Comparison of ENCODE assay signal across 9 cellular contexts in genomic region chr7:96663457-96663856, GRCh38. TPM values are rescaled to one million over a fixed set of nuclear protein-coding genes. Genes with fewer than 3 reads are reported as not detected.
DNase-seq lines count a peak whose midpoint lies in the region; ATAC-seq and TF ChIP-seq lines count a peak whose summit lies in the region.
"Had no signal": no experiment of that assay in that cellular context is flagged by ENCODE, and none has a peak within 500 bp of the region (broad histone marks: within the 10 kb centered on the region; RNA-seq: fewer than 3 reads in every experiment).

No MANE protein-coding gene starts in this region.

- no peak overlapping the region for H4K8ac ChIP-seq in neuronal stem cell (ENCODE audit: low read depth, low read length)

- no peak overlapping the region for H2BK12ac ChIP-seq in neuronal stem cell (ENCODE audit: low read length)

- H3K14ac ChIP-seq in neuronal stem cell (ENCODE audit: low read length) = no peak overlapping the region

- no peak overlapping the region for H3K4ac ChIP-seq in neuronal stem cell (ENCODE audit: low read length)

- H3K4me3 ChIP-seq in neuronal stem cell (ENCODE audit: low read length in 2 of 2) = no peak overlapping the region
- no peak overlapping the region for H3K4me3 ChIP-seq in BE2C (ENCODE audit: low read depth, low read length)
- H3K4me3 ChIP-seq: thoracic aorta had no signal

- H2BK5ac ChIP-seq in neuronal stem cell (ENCODE audit: low read length) = no peak overlapping the region

- H3K18ac ChIP-seq in neuronal stem cell (ENCODE audit: low read length) = peak overlapping the region; percentile 42

- peak; percentile 37 to 94 for DNase-seq in NOMO-1 (lab: John Stamatoyannopoulos, UW; ENCODE audit: unreplicated experiment in 2 of 2)
- no peak for DNase-seq in NOMO-1 treated with dmso at 0.1 percent for 144 hours (lab: John Stamatoyannopoulos, UW; ENCODE audit: unreplicated experiment)
- no peak for DNase-seq in neuronal stem cell (ENCODE audit: low spot score)
- DNase-seq in BE2C = no peak
- no peak for DNase-seq in stimulated activated CD4-positive, alpha-beta T cell treated with anti-CD3 and anti-CD28 coated beads, Interleukin-4, amount 100 ng/mL, for 1 hour
- no peak for DNase-seq in HFFc6

- no peak overlapping the region for H4K91ac ChIP-seq in neuronal stem cell (ENCODE audit: low read depth, low read length, poor library complexity)

- H3K27me3 Mint-ChIP-seq in HFFc6 (ENCODE audit: insufficient read depth) = peaks cover 1% of the 10 kb centered on the region; the same call in 1 of the 2 replicates

- no peak overlapping the region for H2BK120ac ChIP-seq in neuronal stem cell (ENCODE audit: low read depth, low read length)

- ATAC-seq in HG02610 (IDR thresholded peaks at IDR 0.05; ENCODE audit: unreplicated experiment) = peak; percentile 97
- peak; percentile 89 for ATAC-seq in HG03565 (IDR thresholded peaks at IDR 0.05; ENCODE audit: unreplicated experiment)

- no peak for TF ChIP-seq CTCF in BE2C (IDR thresholded peaks at IDR 0.05; ENCODE audit: low read depth, low read length)
- no peak for TF ChIP-seq CTCF in HFFc6 (IDR thresholded peaks at IDR 0.05)

- H3K4me1 ChIP-seq in neuronal stem cell (ENCODE audit: control insufficient read depth in 2 of 2, insufficient read depth in 1 of 2, low read depth in 1 of 2, low read length in 2 of 2) (peaks cover 0 to 5% of the 10 kb centered on the region in 2 donors), BE2C (no peaks in the 10 kb centered on the region)

- H2BK15ac ChIP-seq in neuronal stem cell (ENCODE audit: low read length) = peak overlapping the region; percentile 30

- H2AK5ac ChIP-seq in neuronal stem cell (ENCODE audit: low read depth, low read length) = no peak overlapping the region

- no peak overlapping the region for H3K27ac ChIP-seq in neuronal stem cell (replicated peaks; ENCODE audit: low read length)
- H3K27ac ChIP-seq: thoracic aorta had no signal

- H3K27ac Mint-ChIP-seq in HFFc6 = no peak overlapping the region

- no peak overlapping the region for H3K23ac ChIP-seq in neuronal stem cell (ENCODE audit: low read depth, low read length, poor library complexity)

- no peak overlapping the region for H3K4me3 Mint-ChIP-seq in HFFc6

- H3K9me3 ChIP-seq in neuronal stem cell (replicated peaks in 1 of 2; ENCODE audit: control insufficient read depth in 2 of 2, insufficient read depth in 1 of 2, low read depth in 1 of 2, low read length in 2 of 2) (no peaks in the 10 kb centered on the region), BE2C (no peaks in the 10 kb centered on the region; the same call in 1 of the 2 replicates)
- H3K9me3 ChIP-seq: thoracic aorta had no signal

- no peaks in the 10 kb centered on the region for H3K4me1 Mint-ChIP-seq in HFFc6 (ENCODE audit: low read depth)

- no peak overlapping the region for H3K9ac ChIP-seq in neuronal stem cell (ENCODE audit: low read depth, low read length, poor library complexity)

- H3K36me3 Mint-ChIP-seq in HFFc6 (ENCODE audit: low read depth) = no peaks in the 10 kb centered on the region; the same call in 1 of the 2 replicates

- H3K79me1 ChIP-seq in neuronal stem cell (ENCODE audit: low read depth, low read length) = no peaks in the 10 kb centered on the region

- H3K9me3 Mint-ChIP-seq in HFFc6 = no peaks in the 10 kb centered on the region

- WGBS in neuronal stem cell (ENCODE audit: extremely low coverage in 2 of 2, insufficient read length in 2 of 2, insufficient replicate concordance in 1 of 2), 2 donors = no CpG with 5 or more reads among the region's 2 CpGs

- H3K36me3 ChIP-seq in neuronal stem cell (replicated peaks in 1 of 2; ENCODE audit: control insufficient read depth in 2 of 2, insufficient read depth in 2 of 2, low read length in 2 of 2) (no peaks in the 10 kb centered on the region), BE2C (no peaks in the 10 kb centered on the region)

- H3K4me2 ChIP-seq in neuronal stem cell (ENCODE audit: insufficient read depth, low read length, poor library complexity, severe bottlenecking) = peak overlapping the region; percentile 4

- H3K27me3 ChIP-seq in neuronal stem cell (ENCODE audit: control insufficient read depth in 3 of 3, insufficient read depth in 3 of 3, low read depth in 1 of 3, low read length in 3 of 3) (peaks cover 0 to 28% (median 0%) of the 10 kb centered on the region in 3 experiments), BE2C (no peaks in the 10 kb centered on the region)

- no peak overlapping the region for H2AFZ ChIP-seq in neuronal stem cell (ENCODE audit: low read length)

RNA-seq across cellular contexts. Expression of gene SEM1, which starts 46.2 kb away (rescaled TPM):
- 169 TPM for polyA plus RNA-seq in neuronal stem cell (2013, experiment 1 of 2)
- 161 TPM for polyA plus RNA-seq in neuronal stem cell (2013, experiment 2 of 2)
- polyA plus RNA-seq in BE2C (2012; ENCODE audit: insufficient read depth, insufficient read length, low read depth) = 397 TPM
- 10 to 100 TPM; 35.0 to 87.7 (median 45.9) TPM for total RNA-seq in HFFc6 (2021; fragmentation: NEBNext Ultra II Directional; extraction: Animal tissue kit (Norgen Biotek cat#: 25700))

Comparison
In these comparisons a context has a peak if more than half of its experiments do, and no peak if none do; other contexts are left out.
1. DNase-seq: peak in NOMO-1 (2 of 2); none in NOMO-1 treated with dmso at 0.1 percent for 144 hours (single experiment), neuronal stem cell (single experiment), BE2C (single experiment), stimulated activated CD4-positive, alpha-beta T cell treated with anti-CD3 and anti-CD28 coated beads, Interleukin-4, amount 100 ng/mL, for 1 hour (single experiment) and HFFc6 (single experiment).